Comparison of ENCODE assay signal across 21 cellular contexts in genomic region chr4:101217353-101218031, GRCh38.
DNase-seq lines count a peak whose midpoint lies in the region; ATAC-seq and TF ChIP-seq lines count a peak whose summit lies in the region.
"Had no signal": no experiment of that assay in that cellular context is flagged by ENCODE, and none has a peak within 500 bp of the region (broad histone marks: within the 10 kb centered on the region; RNA-seq: fewer than 3 reads in every experiment).

No MANE protein-coding gene starts in this region.

- no peak for ATAC-seq in Right ventricle myocardium superior (ENCODE audit: poor library complexity)
- ATAC-seq: CD8-positive, alpha-beta T cell had no signal

- H3K27me3 Mint-ChIP-seq in chondrocyte (ENCODE audit: low read depth) (no peaks in the 10 kb centered on the region), neural progenitor cell (ENCODE audit: insufficient read depth, low read depth) (no peaks in the 10 kb centered on the region)
- H3K27me3 Mint-ChIP-seq: activated CD4-positive, alpha-beta T cell treated with anti-CD3 and anti-CD28 coated beads, Interleukin-2, amount 10 ng/mL, durations not matched to agents 7 days and 5 days had no signal

- in situ Hi-C loops in HAP-1 (cut with MboI; ENCODE audit: low sequenced_read_pairs): no loop called here

- H3K9me3 Mint-ChIP-seq in chondrocyte (ENCODE audit: low read depth): no peaks in the 10 kb centered on the region
- no peaks in the 10 kb centered on the region for H3K9me3 Mint-ChIP-seq in neural progenitor cell
- H3K9me3 Mint-ChIP-seq: activated CD4-positive, alpha-beta T cell treated with anti-CD3 and anti-CD28 coated beads, Interleukin-2, amount 10 ng/mL, durations not matched to agents 7 days and 5 days; brain; CD8-positive, alpha-beta T cell had no signal

- peak overlapping the region; percentile 75 for H3K27ac Mint-ChIP-seq in chondrocyte (ENCODE audit: unreplicated experiment)
- H3K27ac Mint-ChIP-seq in neural progenitor cell: no peak overlapping the region
- H3K27ac Mint-ChIP-seq: activated CD4-positive, alpha-beta T cell treated with anti-CD3 and anti-CD28 coated beads, Interleukin-2, amount 10 ng/mL, durations not matched to agents 7 days and 5 days; brain; CD8-positive, alpha-beta T cell had no signal

- TF ChIP-seq CTCF in right atrium auricular region (IDR thresholded peaks at IDR 0.05): no peak
- no peak for TF ChIP-seq CTCF in chondrocyte (IDR thresholded peaks at IDR 0.05)
- TF ChIP-seq CTCF in neural progenitor cell (IDR thresholded peaks at IDR 0.05): no peak

- H3K79me2 ChIP-seq in neural progenitor cell (ENCODE audit: low read depth): peaks cover 22% of the 10 kb centered on the region
- H3K79me2 ChIP-seq: parathyroid adenoma had no signal

- no peaks in the 10 kb centered on the region for H3F3A ChIP-seq in neural progenitor cell (ENCODE audit: low read depth)

- H3K4me3 ChIP-seq in right atrium auricular region (no peak overlapping the region), HAP-1 (no peak overlapping the region), neural progenitor cell (no peak overlapping the region)
- H3K4me3 ChIP-seq: skin epidermis, tibial artery had no signal

- H3K27ac ChIP-seq in right atrium auricular region: no peak overlapping the region
- H3K27ac ChIP-seq in neural progenitor cell: no peak overlapping the region
- H3K27ac ChIP-seq: parathyroid adenoma, tibial artery had no signal

- H3K27me3 ChIP-seq in right atrium auricular region: no peaks in the 10 kb centered on the region
- no peaks in the 10 kb centered on the region for H3K27me3 ChIP-seq in HAP-1 (ENCODE audit: low read depth)
- H3K27me3 ChIP-seq in neural progenitor cell: no peaks in the 10 kb centered on the region
- H3K27me3 ChIP-seq: tibial artery had no signal

- peaks cover 50% of the 10 kb centered on the region for H3K4me1 Mint-ChIP-seq in chondrocyte (ENCODE audit: low read depth)
- H3K4me1 Mint-ChIP-seq in neural progenitor cell: no peaks in the 10 kb centered on the region
- H3K4me1 Mint-ChIP-seq: activated CD4-positive, alpha-beta T cell treated with anti-CD3 and anti-CD28 coated beads, Interleukin-2, amount 10 ng/mL, durations not matched to agents 7 days and 5 days had no signal

- H2AFZ ChIP-seq in neural progenitor cell (replicated peaks): no peak overlapping the region
- H2AFZ ChIP-seq: parathyroid adenoma had no signal

- H3K9me3 ChIP-seq in right atrium auricular region: no peaks in the 10 kb centered on the region
- H3K9me3 ChIP-seq in HAP-1: no peaks in the 10 kb centered on the region
- H3K9me3 ChIP-seq in neural progenitor cell (ENCODE audit: low read depth): no peaks in the 10 kb centered on the region
- H3K9me3 ChIP-seq: tibial artery had no signal

- H3K9ac ChIP-seq in neural progenitor cell: no peak overlapping the region
- H3K9ac ChIP-seq: parathyroid adenoma had no signal

- H3K4me1 ChIP-seq in right atrium auricular region (peaks cover 0 to 15% of the 10 kb centered on the region in 2 donors), HAP-1 (peaks cover 35% of the 10 kb centered on the region), neural progenitor cell (peaks cover 4% of the 10 kb centered on the region)
- H3K4me1 ChIP-seq: parathyroid adenoma had no signal

- DNase-seq in Right ventricle myocardium superior (peak; percentile 31), right atrium auricular region (ENCODE audit: low spot score) (no peak), chondrocyte (ENCODE audit: low spot score) (no peak), lung microvascular endothelial cell (ENCODE audit: low read depth in 2 of 2) (peak; percentile 37 to 40), HAP-1 (ENCODE audit: low spot score in 2 of 2) (no peak), neural progenitor cell (ENCODE audit: low spot score) (no peak), NCI-H1930 (lab: John Stamatoyannopoulos, UW) (no peak), hypothalamus (lab: John Stamatoyannopoulos, UW) (no peak)
- DNase-seq: activated CD4-positive, alpha-beta T cell treated with anti-CD3 and anti-CD28 coated beads, Interleukin-2, amount 10 ng/mL, durations not matched to agents 7 days and 5 days; activated naive CD4-positive, alpha-beta T cell treated with anti-CD3 and anti-CD28 coated beads, Interleukin-2, amount 50 U/mL, for 16 hours; CD8-positive, alpha-beta T cell; hippocampal formation; Kasumi-1; left cardiac atrium; NCI-H1417; NCI-H2227 treated with DMSO at 0.1 percent for 48 hours; SIG-M5; tibial artery had no signal

- no peak overlapping the region for H3K4me2 ChIP-seq in neural progenitor cell

- H3K36me3 ChIP-seq in right atrium auricular region (no peaks in the 10 kb centered on the region), HAP-1 (replicated peaks) (no peaks in the 10 kb centered on the region), neural progenitor cell (no peaks in the 10 kb centered on the region)
- H3K36me3 ChIP-seq: tibial artery had no signal

- H3K36me3 Mint-ChIP-seq in chondrocyte (ENCODE audit: low read depth) (no peaks in the 10 kb centered on the region), neural progenitor cell (no peaks in the 10 kb centered on the region)
- H3K36me3 Mint-ChIP-seq: brain; CD8-positive, alpha-beta T cell had no signal

- H4K20me1 ChIP-seq in neural progenitor cell (ENCODE audit: low read depth): no peaks in the 10 kb centered on the region

- H3K4me3 Mint-ChIP-seq in chondrocyte (ENCODE audit: unreplicated experiment): no peak overlapping the region
- H3K4me3 Mint-ChIP-seq in neural progenitor cell: no peak overlapping the region
- H3K4me3 Mint-ChIP-seq: activated CD4-positive, alpha-beta T cell treated with anti-CD3 and anti-CD28 coated beads, Interleukin-2, amount 10 ng/mL, durations not matched to agents 7 days and 5 days; brain; CD8-positive, alpha-beta T cell had no signal

- intact Hi-C loops in Right ventricle myocardium superior (cut with DNase I): no loop called here

Comparison
In these comparisons a context has a peak if more than half of its experiments do, and no peak if none do; other contexts are left out.
1. DNase-seq: peak in Right ventricle myocardium superior (single experiment) and lung microvascular endothelial cell (2 of 2); none in right atrium auricular region (single experiment), chondrocyte (single experiment), HAP-1 (0 of 2), neural progenitor cell (single experiment), NCI-H1930 (0 of 2) and hypothalamus (0 of 51).